In genomic region chr2:202158796-202159195, GRCh38 we compare ENCODE assay signal across 13 cellular contexts.
DNase-seq lines count a peak whose midpoint lies in the region; ATAC-seq and TF ChIP-seq lines count a peak whose summit lies in the region.
"Had no signal": no experiment of that assay in that cellular context is flagged by ENCODE, and none has a peak within 500 bp of the region (broad histone marks: within the 10 kb centered on the region; RNA-seq: fewer than 3 reads in every experiment).

No MANE protein-coding gene starts in this region.

- H3K14ac ChIP-seq in H9 (ENCODE audit: insufficient read depth, low read length): no peak overlapping the region

- H3K18ac ChIP-seq in H9 (ENCODE audit: insufficient read length, low read depth, low read length): no peak overlapping the region

- no peak overlapping the region for H3K23ac ChIP-seq in H9 (ENCODE audit: insufficient read length, low read depth, low read length)

- H2AFZ ChIP-seq in H9 (ENCODE audit: low read length): no peak overlapping the region

- H3K27ac Mint-ChIP-seq in H9: no peak overlapping the region
- H3K27ac Mint-ChIP-seq: activated CD4-positive, alpha-beta T cell treated with anti-CD3 and anti-CD28 coated beads, Interleukin-2, amount 10 ng/mL, durations not matched to agents 7 days and 5 days; CD4-positive, CD25-positive, alpha-beta regulatory T cell had no signal

- no peak overlapping the region for H3K4me2 ChIP-seq in H9 (ENCODE audit: insufficient read depth, insufficient read length, low read length)

- no peak overlapping the region for H2BK20ac ChIP-seq in H9 (ENCODE audit: low read depth, low read length, poor library complexity, severe bottlenecking)

- no peak overlapping the region for H4K5ac ChIP-seq in H9 (ENCODE audit: insufficient read length, low read depth, low read length)

- no peak overlapping the region for H2AK5ac ChIP-seq in H9 (ENCODE audit: insufficient read length, low read length)

- ATAC-seq in RWPE2 (ENCODE audit: low read depth): no peak
- ATAC-seq in HG02610 (IDR thresholded peaks at IDR 0.05; ENCODE audit: unreplicated experiment): no peak

- no peaks in the 10 kb centered on the region for H3K23me2 ChIP-seq in H9 (ENCODE audit: insufficient read length, low read depth, low read length, poor library complexity, severe bottlenecking)

- H3K79me2 ChIP-seq in H9 (ENCODE audit: insufficient read depth, low read length): no peaks in the 10 kb centered on the region

- H2BK120ac ChIP-seq in H9 (ENCODE audit: low read depth, low read length, poor library complexity, severe bottlenecking): no peak overlapping the region

- H3K9ac ChIP-seq in H9 (ENCODE audit: extremely low read depth, insufficient read length, low read length): no peak overlapping the region

- no peak overlapping the region for H3K56ac ChIP-seq in H9 (ENCODE audit: insufficient read length, low read depth, low read length)

- no peak overlapping the region for H2BK12ac ChIP-seq in H9 (ENCODE audit: insufficient read length, low read depth, low read length)

- POLR2A ChIA-PET in AG04449 (lab: Yijun Ruan, JAX): no interaction called here

- no peaks in the 10 kb centered on the region for H4K20me1 ChIP-seq in H9 (ENCODE audit: control insufficient read depth, insufficient read depth, insufficient read length)

- H3K36me3 Mint-ChIP-seq in H9 (ENCODE audit: insufficient read depth in 1 of 3, low read depth in 3 of 3): no peaks in the 10 kb centered on the region
- H3K36me3 Mint-ChIP-seq: CD4-positive, CD25-positive, alpha-beta regulatory T cell had no signal

- TF ChIP-seq CTCF in AG04449 (IDR thresholded peaks at IDR 0.05; ENCODE audit: insufficient read depth, low read length, missing control alignments) (peak; percentile 66), H9 (conservative IDR thresholded peaks at IDR 0.05) (peak; percentile 39; the same call in 2 of the 3 replicates), RWPE2 (IDR thresholded peaks at IDR 0.05; ENCODE audit: poor library complexity, severe bottlenecking) (peak; percentile 43)

- H3K27ac ChIP-seq in H9 (ENCODE audit: insufficient read length, low read depth, low read length): no peak overlapping the region
- H3K27ac ChIP-seq in RWPE2 (ENCODE audit: poor library complexity, severe bottlenecking): no peak overlapping the region
- H3K27ac ChIP-seq: RWPE1, sigmoid colon had no signal

- CTCF ChIA-PET in AG04449 (lab: Yijun Ruan, JAX): interaction anchor here (0.7 to 4.9 kb wide), 15 partner anchors 9 to 378 kb away, joined by 3 to 26 read pairs (median 4); partner anchors contain the start of genes ALS2 and KIAA2012

- no peak overlapping the region for H3K4me3 Mint-ChIP-seq in H9
- H3K4me3 Mint-ChIP-seq: activated CD4-positive, alpha-beta T cell treated with anti-CD3 and anti-CD28 coated beads, Interleukin-2, amount 10 ng/mL, durations not matched to agents 7 days and 5 days; CD4-positive, CD25-positive, alpha-beta regulatory T cell had no signal

- H3K4me1 ChIP-seq in H9 (ENCODE audit: insufficient read depth, low read length) (no peaks in the 10 kb centered on the region), RWPE2 (ENCODE audit: insufficient read depth, poor library complexity, severe bottlenecking) (no peaks in the 10 kb centered on the region)

- H3K4me1 Mint-ChIP-seq in H9: peaks cover 0 to 2% of the 10 kb centered on the region in 2 experiments; a peak in 2 of 4 replicates
- H3K4me1 Mint-ChIP-seq: CD4-positive, CD25-positive, alpha-beta regulatory T cell had no signal

- H2BK15ac ChIP-seq in H9 (ENCODE audit: low read depth, low read length): no peak overlapping the region

- H2BK5ac ChIP-seq in H9 (ENCODE audit: insufficient read length, low read length): no peak overlapping the region

- H4K8ac ChIP-seq in H9 (replicated peaks; ENCODE audit: insufficient read length, low read depth, low read length): no peak overlapping the region

- no peaks in the 10 kb centered on the region for H3K9me3 Mint-ChIP-seq in H9
- H3K9me3 Mint-ChIP-seq: activated CD4-positive, alpha-beta T cell treated with anti-CD3 and anti-CD28 coated beads, Interleukin-2, amount 10 ng/mL, durations not matched to agents 7 days and 5 days had no signal

- no peaks in the 10 kb centered on the region for H3K9me3 ChIP-seq in H9 (ENCODE audit: control insufficient read depth, low read depth, low read length)
- no peaks in the 10 kb centered on the region for H3K9me3 ChIP-seq in RWPE2 (ENCODE audit: severe bottlenecking)
- H3K9me3 ChIP-seq: sigmoid colon had no signal

- DNase-seq in AG04449 (ENCODE audit: low read depth, low spot score): no peak
- DNase-seq in H9: no peak
- no peak for DNase-seq in RWPE2 (ENCODE audit: low spot score)
- peak; percentile 27 for DNase-seq in fibroblast of the conjunctiva (ENCODE audit: low read depth)
- no peak for DNase-seq in NCI-H526 treated with DMSO at 0.1 percent for 48 hours (lab: John Stamatoyannopoulos, UW)
- no peak for DNase-seq in hepatic stellate cell (ENCODE audit: low spot score)
- no peak for DNase-seq in MV-4-11 (lab: John Stamatoyannopoulos, UW)
- DNase-seq: activated CD4-positive, alpha-beta T cell treated with anti-CD3 and anti-CD28 coated beads, Interleukin-2, amount 10 ng/mL, durations not matched to agents 7 days and 5 days; CD4-positive, CD25-positive, alpha-beta regulatory T cell; left cardiac atrium; sigmoid colon had no signal

- H3K4me3 ChIP-seq in AG04449 (ENCODE audit: low read depth, low read length) (no peak overlapping the region), RWPE2 (ENCODE audit: severe bottlenecking) (no peak overlapping the region)
- H3K4me3 ChIP-seq: sigmoid colon had no signal

- no peaks in the 10 kb centered on the region for H3K79me1 ChIP-seq in H9 (ENCODE audit: insufficient read depth, low read depth, low read length, poor library complexity, severe bottlenecking)

- no peaks in the 10 kb centered on the region for H3K27me3 ChIP-seq in H9 (ENCODE audit: insufficient read depth, low read length)
- no peaks in the 10 kb centered on the region for H3K27me3 ChIP-seq in RWPE2 (ENCODE audit: insufficient read depth, poor library complexity, severe bottlenecking)
- H3K27me3 ChIP-seq: sigmoid colon had no signal

- peaks cover 3% of the 10 kb centered on the region; the same call in 1 of the 2 replicates for H3K27me3 Mint-ChIP-seq in H9 (ENCODE audit: low read depth)

- no peak overlapping the region for H4K91ac ChIP-seq in H9 (ENCODE audit: insufficient read length, low read depth, low read length)

- no peak overlapping the region for H3K4ac ChIP-seq in H9 (ENCODE audit: low read depth, low read length)

- no CpG with 5 or more reads among the region's 5 CpGs for WGBS in H9 (ENCODE audit: extremely low coverage, insufficient read length, low lambda C conversion rate)

- H3T11ph ChIP-seq in H9 (ENCODE audit: low read length): no peak overlapping the region

- H3K36me3 ChIP-seq in RWPE2 (ENCODE audit: low read depth): no peaks in the 10 kb centered on the region
- H3K36me3 ChIP-seq: sigmoid colon had no signal
